12 cellular contexts compared by ENCODE assay signal in the genomic region with DNA sequence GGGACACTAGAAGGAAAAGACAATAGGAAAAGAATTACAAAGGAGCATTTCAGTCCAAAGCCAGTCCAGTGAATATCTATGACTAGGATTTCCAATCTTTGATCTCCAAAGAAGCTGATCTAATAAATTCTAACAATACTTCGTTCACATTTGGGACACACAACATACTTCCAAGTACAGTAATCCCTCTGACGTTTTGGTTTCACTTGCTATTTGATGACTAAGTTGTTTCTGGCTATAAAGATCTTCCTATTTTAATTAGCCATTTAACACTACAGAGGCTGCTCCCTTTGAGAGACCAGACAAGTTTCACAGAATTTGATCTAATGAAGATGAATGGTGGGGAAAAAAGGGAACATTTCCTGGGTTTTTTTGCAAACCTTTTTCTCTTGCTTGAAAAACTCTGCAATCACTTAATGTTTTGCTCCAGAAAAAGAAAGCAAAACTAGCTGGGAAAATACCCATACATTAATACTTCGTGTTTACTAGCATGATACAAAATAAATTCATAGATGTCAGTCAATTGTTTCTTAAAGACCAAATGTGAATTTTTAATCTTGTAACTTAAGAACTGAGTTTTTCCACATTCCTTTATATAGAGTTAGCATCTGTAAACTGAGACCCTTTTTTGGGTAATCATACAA. TPM values are rescaled to one million over a fixed set of nuclear protein-coding genes. Genes with fewer than 3 reads are reported as not detected.
DNase-seq lines count a peak whose midpoint lies in the region; ATAC-seq and TF ChIP-seq lines count a peak whose summit lies in the region.
"Had no signal": no experiment of that assay in that cellular context is flagged by ENCODE, and none has a peak within 500 bp of the region (broad histone marks: within the 10 kb centered on the region; RNA-seq: fewer than 3 reads in every experiment).

No MANE protein-coding gene starts in this region.

- peak overlapping the region; percentile 56 for H3K27ac ChIP-seq in MM.1S (ENCODE audit: low read length)

- H3K36me3 Mint-ChIP-seq in chondrocyte (ENCODE audit: low read depth) (peaks cover 5% of the 10 kb centered on the region), Calu3 (ENCODE audit: insufficient read depth, unreplicated experiment) (peaks cover 22% of the 10 kb centered on the region)
- H3K36me3 Mint-ChIP-seq in natural killer cell treated with Interleukin-12 subunit alpha and Interleukin-12 subunit beta and Interleukin-15 and Interleukin-18, amount 100 ng/mL, for 72 hours = peaks cover 7% of the 10 kb centered on the region

- H3K9me3 Mint-ChIP-seq in chondrocyte (ENCODE audit: low read depth) = no peaks in the 10 kb centered on the region
- H3K9me3 Mint-ChIP-seq in natural killer cell treated with Interleukin-12 subunit alpha and Interleukin-12 subunit beta and Interleukin-15 and Interleukin-18, amount 100 ng/mL, for 72 hours = no peaks in the 10 kb centered on the region
- no peaks in the 10 kb centered on the region for H3K9me3 Mint-ChIP-seq in Calu3 (ENCODE audit: low read depth, unreplicated experiment)
- H3K9me3 Mint-ChIP-seq: nephron progenitor cell had no signal

- H3K9me3 ChIP-seq in MM.1S (replicated peaks; ENCODE audit: insufficient read depth, low read length) = no peaks in the 10 kb centered on the region
- H3K9me3 ChIP-seq: gastrocnemius medialis had no signal

- no TSS peak for BruUV-seq in Calu3 (replicated peaks; lab: Mats Ljungman, UMichigan)

- no peaks in the 10 kb centered on the region for H3K9me2 ChIP-seq in MM.1S (replicated peaks; ENCODE audit: insufficient read depth, low read length)

- intact Hi-C loops in Calu3 (cut with micrococcal nuclease; ENCODE audit: unreplicated experiment) = no loop called here

- H3K27ac Mint-ChIP-seq in chondrocyte (ENCODE audit: unreplicated experiment) (peak overlapping the region; percentile 63), Calu3 (ENCODE audit: unreplicated experiment) (no peak overlapping the region)
- H3K27ac Mint-ChIP-seq in natural killer cell treated with Interleukin-12 subunit alpha and Interleukin-12 subunit beta and Interleukin-15 and Interleukin-18, amount 100 ng/mL, for 72 hours = peak overlapping the region; percentile 89 to 94

- H2AFZ ChIP-seq in MM.1S (ENCODE audit: low read length) = peak overlapping the region; percentile 58

- no peaks in the 10 kb centered on the region for H3K79me2 ChIP-seq in MM.1S (ENCODE audit: low read length)

- peak overlapping the region; percentile 30; the same call in 1 of the 2 replicates for H3K9ac ChIP-seq in MM.1S (ENCODE audit: low read length)

- no peak for TF ChIP-seq CTCF in MM.1S (IDR thresholded peaks at IDR 0.05; ENCODE audit: low read length)
- no peak for TF ChIP-seq CTCF in chondrocyte (IDR thresholded peaks at IDR 0.05)
- TF ChIP-seq CTCF in Calu3 (IDR thresholded peaks at IDR 0.05; ENCODE audit: unreplicated experiment) = no peak

- no peaks in the 10 kb centered on the region for H3K36me3 ChIP-seq in MM.1S (replicated peaks; ENCODE audit: insufficient read depth, low read length)

- CTCF ChIA-PET in Calu3 (lab: Charles Lee) = no interaction called here

- H3K4me3 ChIP-seq in MM.1S (ENCODE audit: low read length) = peak overlapping the region; percentile 45
- H3K4me3 ChIP-seq: gastrocnemius medialis had no signal

- H4K20me1 ChIP-seq in MM.1S (ENCODE audit: insufficient read depth, low read length) = no peaks in the 10 kb centered on the region

- H3K4me1 ChIP-seq in MM.1S (ENCODE audit: low read length) = peaks cover 15% of the 10 kb centered on the region

- H3F3A ChIP-seq in MM.1S (ENCODE audit: insufficient read depth, low read length) = peaks cover 9% of the 10 kb centered on the region; the same call in 1 of the 2 replicates

- H3K4me1 Mint-ChIP-seq in chondrocyte (ENCODE audit: low read depth) (peaks cover 47% of the 10 kb centered on the region), Calu3 (ENCODE audit: low read depth, unreplicated experiment) (no peaks in the 10 kb centered on the region)
- H3K4me1 Mint-ChIP-seq in natural killer cell treated with Interleukin-12 subunit alpha and Interleukin-12 subunit beta and Interleukin-15 and Interleukin-18, amount 100 ng/mL, for 72 hours (ENCODE audit: low read depth in 2 of 2) = peaks cover 26 to 27% of the 10 kb centered on the region in 2 donors
- H3K4me1 Mint-ChIP-seq: nephron progenitor cell had no signal

- H3K4me3 Mint-ChIP-seq in chondrocyte (ENCODE audit: unreplicated experiment) (peak overlapping the region; percentile 20), Calu3 (ENCODE audit: low read depth, unreplicated experiment) (no peak overlapping the region)
- H3K4me3 Mint-ChIP-seq in natural killer cell treated with Interleukin-12 subunit alpha and Interleukin-12 subunit beta and Interleukin-15 and Interleukin-18, amount 100 ng/mL, for 72 hours = peak overlapping the region; percentile 83
- H3K4me3 Mint-ChIP-seq: nephron progenitor cell had no signal

- H3K27me3 Mint-ChIP-seq in chondrocyte (ENCODE audit: low read depth) = no peaks in the 10 kb centered on the region
- no peaks in the 10 kb centered on the region for H3K27me3 Mint-ChIP-seq in natural killer cell treated with Interleukin-12 subunit alpha and Interleukin-12 subunit beta and Interleukin-15 and Interleukin-18, amount 100 ng/mL, for 72 hours
- no peaks in the 10 kb centered on the region for H3K27me3 Mint-ChIP-seq in Calu3 (ENCODE audit: unreplicated experiment)

- peak; percentile 43 to 66 for ATAC-seq in natural killer cell treated with Interleukin-12 subunit alpha and Interleukin-12 subunit beta and Interleukin-15 and Interleukin-18, amount 100 ng/mL, for 72 hours
- no peak for ATAC-seq in HG03139 (IDR thresholded peaks at IDR 0.05; ENCODE audit: unreplicated experiment)
- ATAC-seq: gastrocnemius medialis had no signal

- peak overlapping the region; percentile 80 for H3K4me2 ChIP-seq in MM.1S (ENCODE audit: low read depth, low read length)

- DNase-seq in COLO829 (ENCODE audit: low spot score) (peak; percentile 41), MM.1S (peak; percentile 50), chondrocyte (ENCODE audit: low spot score) (no peak), DMS153 treated with DMSO at 0.1 percent for 48 hours (lab: John Stamatoyannopoulos, UW; ENCODE audit: unreplicated experiment) (no peak), Calu3 (no peak), SHP77 (lab: John Stamatoyannopoulos, UW) (no peak)
- DNase-seq in natural killer cell treated with Interleukin-12 subunit alpha and Interleukin-12 subunit beta and Interleukin-15 and Interleukin-18, amount 100 ng/mL, for 72 hours (ENCODE audit: low spot score) = no peak
- DNase-seq: gastrocnemius medialis, Kasumi-1, NCI-H774, nephron progenitor cell had no signal

- no peaks in the 10 kb centered on the region for H3K27me3 ChIP-seq in MM.1S (replicated peaks; ENCODE audit: insufficient read depth, low read length)
- H3K27me3 ChIP-seq: gastrocnemius medialis had no signal

RNA-seq across cellular contexts. Expression of gene GLIS1, which starts 27.9 kb away (rescaled TPM):
- total RNA-seq in chondrocyte = 17.3 to 36.2 TPM (median 17.4 TPM) in 3 replicates
- total RNA-seq in natural killer cell treated with Interleukin-12 subunit alpha and Interleukin-12 subunit beta and Interleukin-15 and Interleukin-18, amount 100 ng/mL, for 72 hours = not detected
- total RNA-seq in Calu3 (2022) = not detected in 2 replicates
- total RNA-seq: gastrocnemius medialis had no signal

Comparison
In these comparisons a context has a peak if more than half of its experiments do, and no peak if none do; other contexts are left out.
1. DNase-seq: peak in COLO829 (single experiment) and MM.1S (single experiment); none in chondrocyte (single experiment), natural killer cell treated with Interleukin-12 subunit alpha and Interleukin-12 subunit beta and Interleukin-15 and Interleukin-18, amount 100 ng/mL, for 72 hours (single experiment), DMS153 treated with DMSO at 0.1 percent for 48 hours (single experiment), Calu3 (single experiment) and SHP77 (0 of 2).
2. RNA of gene GLIS1, which starts 27.9 kb away (total RNA-seq): 17.3 to 36.2 TPM in chondrocyte; not detected in natural killer cell treated with Interleukin-12 subunit alpha and Interleukin-12 subunit beta and Interleukin-15 and Interleukin-18, amount 100 ng/mL, for 72 hours and not detected in Calu3; every median in the first group is over 10 times any median in the second.